Comparison of ENCODE assay signal across 8 cellular contexts in the genomic region with DNA sequence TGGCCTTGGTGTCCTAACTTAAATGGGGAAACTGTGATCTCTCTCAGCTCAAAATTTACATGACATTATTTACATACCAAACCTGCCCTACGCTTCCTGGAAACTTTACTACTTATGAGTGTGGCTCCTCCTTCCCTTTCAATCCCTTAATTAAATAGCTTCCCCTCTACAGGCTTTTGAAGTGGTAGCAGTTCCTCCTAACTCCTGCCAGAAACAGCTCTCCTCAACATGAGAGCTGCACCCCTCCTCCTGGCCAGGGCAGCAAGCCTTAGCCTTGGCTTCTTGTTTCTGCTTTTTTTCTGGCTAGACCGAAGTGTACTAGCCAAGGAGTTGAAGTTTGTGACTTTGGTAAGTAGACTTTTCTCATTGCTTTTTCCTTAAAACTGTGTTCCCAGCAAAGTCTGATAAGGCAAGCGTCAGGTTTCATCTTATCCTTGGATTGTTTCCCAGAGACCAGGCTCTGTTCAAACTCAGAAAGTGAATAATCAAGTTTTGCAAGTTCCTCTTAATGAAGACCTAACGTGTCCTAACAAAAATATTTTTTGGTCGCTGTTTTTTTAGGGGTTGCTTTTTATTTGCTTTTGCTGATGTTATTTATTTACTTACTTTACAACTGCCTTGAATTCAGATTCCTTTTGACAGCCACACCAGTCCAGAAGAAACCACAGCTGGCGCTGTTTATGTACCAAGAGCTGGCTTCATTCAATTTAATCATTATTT. TPM values are rescaled to one million over a fixed set of nuclear protein-coding genes. Genes with fewer than 3 reads are reported as not detected.
DNase-seq lines count a peak whose midpoint lies in the region; ATAC-seq, FAIRE-seq and TF ChIP-seq lines count a peak whose summit lies in the region.

ACP3 (plus strand) TSS at position 179 of the 720 bp plus-strand sequence; CDS start at position 229, 50 bp downstream.

- intact Hi-C loops in tibial artery (cut with DNase I; ENCODE audit: low total_unique reads): loop anchor here (5.0 kb wide), 1 partner anchor 1670 kb away; no protein-coding TSS in a partner anchor
- intact Hi-C loops in activated T-helper 2 cell treated with anti-CD3 and anti-CD28 coated beads, Interferon-gamma antibody, Interleukin-2, Interleukin-4, amounts not matched to agents 10 μg/mL and 5 μg/mL and 100 μg/mL, durations not matched to agents 14 hours and 24 hours and 36 hours (cut with micrococcal nuclease): no loop called here

- DNase-seq in LoVo (ENCODE audit: low spot score) (peak; percentile 71), astrocyte of the hippocampus (ENCODE audit: low read depth, low spot score) (peak; percentile 85), tibial artery (peak; percentile 59 to 69), HuH-7.5 (ENCODE audit: low spot score) (no peak), endothelial cell (ENCODE audit: low spot score) (no peak)
- no peak for DNase-seq in activated T-helper 2 cell treated with anti-CD3 and anti-CD28 coated beads, Interferon-gamma antibody, Interleukin-2, Interleukin-4, amounts not matched to agents 10 μg/mL and 5 μg/mL and 100 μg/mL, durations not matched to agents 14 hours and 24 hours and 36 hours (ENCODE audit: low spot score)

- peak; percentile 92 for FAIRE-seq in islet of Langerhans (lab: Jason Lieb, UNC)

- H3K9me3 ChIP-seq in tibial artery: no peaks in the 10 kb centered on the region

- no peak within 1 kb of the TSS for H3K27ac Mint-ChIP-seq in activated T-helper 2 cell treated with anti-CD3 and anti-CD28 coated beads, Interferon-gamma antibody, Interleukin-2, Interleukin-4, amounts not matched to agents 10 μg/mL and 5 μg/mL and 100 μg/mL, durations not matched to agents 14 hours and 24 hours and 36 hours
- no peak within 1 kb of the TSS for H3K27ac Mint-ChIP-seq in endothelial cell (ENCODE audit: unreplicated experiment)

- no peaks in the 10 kb centered on the region for H3K9me3 Mint-ChIP-seq in activated T-helper 2 cell treated with anti-CD3 and anti-CD28 coated beads, Interferon-gamma antibody, Interleukin-2, Interleukin-4, amounts not matched to agents 10 μg/mL and 5 μg/mL and 100 μg/mL, durations not matched to agents 14 hours and 24 hours and 36 hours
- no peaks in the 10 kb centered on the region for H3K9me3 Mint-ChIP-seq in endothelial cell (ENCODE audit: unreplicated experiment)

- TF ChIP-seq CTCF in tibial artery (IDR thresholded peaks at IDR 0.05) (no peak), endothelial cell (IDR thresholded peaks at IDR 0.05; ENCODE audit: unreplicated experiment) (no peak)

- H3K36me3 ChIP-seq in tibial artery: no peaks in the 10 kb centered on the region

- peak within 1 kb of the TSS in 1 of 2 donors; percentile 3 for H3K4me3 ChIP-seq in tibial artery

- H3K36me3 Mint-ChIP-seq in activated T-helper 2 cell treated with anti-CD3 and anti-CD28 coated beads, Interferon-gamma antibody, Interleukin-2, Interleukin-4, amounts not matched to agents 10 μg/mL and 5 μg/mL and 100 μg/mL, durations not matched to agents 14 hours and 24 hours and 36 hours (ENCODE audit: low read depth): no peaks in the 10 kb centered on the region
- H3K36me3 Mint-ChIP-seq in endothelial cell (ENCODE audit: low read depth, unreplicated experiment): no peaks in the 10 kb centered on the region

- peaks cover 2% of the 10 kb centered on the region for H3K4me1 Mint-ChIP-seq in activated T-helper 2 cell treated with anti-CD3 and anti-CD28 coated beads, Interferon-gamma antibody, Interleukin-2, Interleukin-4, amounts not matched to agents 10 μg/mL and 5 μg/mL and 100 μg/mL, durations not matched to agents 14 hours and 24 hours and 36 hours (ENCODE audit: low read depth)
- H3K4me1 Mint-ChIP-seq in endothelial cell (ENCODE audit: unreplicated experiment): peaks cover 5% of the 10 kb centered on the region

- H3K27me3 Mint-ChIP-seq in activated T-helper 2 cell treated with anti-CD3 and anti-CD28 coated beads, Interferon-gamma antibody, Interleukin-2, Interleukin-4, amounts not matched to agents 10 μg/mL and 5 μg/mL and 100 μg/mL, durations not matched to agents 14 hours and 24 hours and 36 hours (ENCODE audit: low read depth): peaks cover 3% of the 10 kb centered on the region
- no peaks in the 10 kb centered on the region for H3K27me3 Mint-ChIP-seq in endothelial cell (ENCODE audit: unreplicated experiment)

- peak; percentile 48 for ATAC-seq in GM19023 (IDR thresholded peaks at IDR 0.05; ENCODE audit: unreplicated experiment)

- H3K4me1 ChIP-seq in tibial artery: peaks cover 0 to 8% (median 0%) of the 10 kb centered on the region in 4 donors

- peaks cover 0 to 3% of the 10 kb centered on the region in 2 donors for H3K27me3 ChIP-seq in tibial artery

- H3K27ac ChIP-seq in tibial artery: no peak within 1 kb of the TSS

- no peak within 1 kb of the TSS for H3K4me3 Mint-ChIP-seq in activated T-helper 2 cell treated with anti-CD3 and anti-CD28 coated beads, Interferon-gamma antibody, Interleukin-2, Interleukin-4, amounts not matched to agents 10 μg/mL and 5 μg/mL and 100 μg/mL, durations not matched to agents 14 hours and 24 hours and 36 hours (ENCODE audit: low read depth)
- H3K4me3 Mint-ChIP-seq in endothelial cell (ENCODE audit: unreplicated experiment): no peak within 1 kb of the TSS

RNA-seq across cellular contexts. Expression of gene ACP3, which starts in this region (rescaled TPM):
- not detected in 2 replicates for total RNA-seq in activated T-helper 2 cell treated with anti-CD3 and anti-CD28 coated beads, Interferon-gamma antibody, Interleukin-2, Interleukin-4, amounts not matched to agents 10 μg/mL and 5 μg/mL and 100 μg/mL, durations not matched to agents 14 hours and 24 hours and 36 hours
- total RNA-seq in endothelial cell (ENCODE audit: unreplicated experiment): 0.44 TPM

Comparison
In these comparisons a context has a peak if more than half of its experiments do, and no peak if none do; other contexts are left out.
1. DNase-seq: peak in LoVo (single experiment), astrocyte of the hippocampus (single experiment) and tibial artery (2 of 2); none in activated T-helper 2 cell treated with anti-CD3 and anti-CD28 coated beads, Interferon-gamma antibody, Interleukin-2, Interleukin-4, amounts not matched to agents 10 μg/mL and 5 μg/mL and 100 μg/mL, durations not matched to agents 14 hours and 24 hours and 36 hours (single experiment), HuH-7.5 (single experiment) and endothelial cell (single experiment).